Comparison of ENCODE assay signal across 16 cellular contexts in genomic region chr9:128163027-128163515, GRCh38. TPM values are rescaled to one million over a fixed set of nuclear protein-coding genes. Genes with fewer than 3 reads are reported as not detected.
DNase-seq lines count a peak whose midpoint lies in the region; ATAC-seq and TF ChIP-seq lines count a peak whose summit lies in the region.
"Had no signal": no experiment of that assay in that cellular context is flagged by ENCODE, and none has a peak within 500 bp of the region (broad histone marks: within the 10 kb centered on the region; RNA-seq: fewer than 3 reads in every experiment).

No MANE protein-coding gene starts in this region.

- peaks cover 45% of the 10 kb centered on the region for H3K36me3 ChIP-seq in RWPE2 (ENCODE audit: low read depth)

- no peaks in the 10 kb centered on the region for H3K27me3 Mint-ChIP-seq in CD4-positive, alpha-beta T cell
- H3K27me3 Mint-ChIP-seq in natural killer cell (ENCODE audit: low read depth in 2 of 2) = no peaks in the 10 kb centered on the region
- no peaks in the 10 kb centered on the region for H3K27me3 Mint-ChIP-seq in activated CD4-positive, alpha-beta memory T cell treated with anti-CD3 and anti-CD28 coated beads for 36 hours

- POLR2A ChIA-PET in CD4-positive, alpha-beta T cell (lab: Charles Lee) = no interaction called here
- POLR2A ChIA-PET in activated CD4-positive, alpha-beta memory T cell treated with anti-CD3 and anti-CD28 coated beads for 36 hours (lab: Charles Lee) = no interaction called here

- H3K9me3 ChIP-seq in CD4-positive, alpha-beta T cell (ENCODE audit: control insufficient read depth, low read length) = no peaks in the 10 kb centered on the region
- no peaks in the 10 kb centered on the region for H3K9me3 ChIP-seq in RWPE2 (ENCODE audit: severe bottlenecking)

- H3K36me3 Mint-ChIP-seq in CD4-positive, alpha-beta T cell (ENCODE audit: low read depth) = peaks cover 47% of the 10 kb centered on the region
- H3K36me3 Mint-ChIP-seq in natural killer cell = no peaks in the 10 kb centered on the region
- H3K36me3 Mint-ChIP-seq in activated CD4-positive, alpha-beta memory T cell treated with anti-CD3 and anti-CD28 coated beads for 36 hours = peaks cover 20% of the 10 kb centered on the region

- no peaks in the 10 kb centered on the region for H3K9me3 Mint-ChIP-seq in CD4-positive, alpha-beta T cell
- H3K9me3 Mint-ChIP-seq in natural killer cell = no peaks in the 10 kb centered on the region
- no peaks in the 10 kb centered on the region for H3K9me3 Mint-ChIP-seq in activated CD4-positive, alpha-beta memory T cell treated with anti-CD3 and anti-CD28 coated beads for 36 hours

- intact Hi-C loops in CD4-positive, alpha-beta T cell (cut with DNase I, micrococcal nuclease) = no loop called here
- intact Hi-C loops in natural killer cell (cut with micrococcal nuclease) = no loop called here
- intact Hi-C loops in activated CD4-positive, alpha-beta memory T cell treated with anti-CD3 and anti-CD28 coated beads for 36 hours (cut with micrococcal nuclease) = no loop called here

- no peak overlapping the region for H3K4me3 ChIP-seq in RWPE2 (ENCODE audit: severe bottlenecking)
- H3K4me3 ChIP-seq: SK-N-MC had no signal

- no peaks in the 10 kb centered on the region for H3K27me3 ChIP-seq in CD4-positive, alpha-beta T cell (ENCODE audit: control insufficient read depth, insufficient read depth, low read length)
- H3K27me3 ChIP-seq in RWPE2 (ENCODE audit: insufficient read depth, poor library complexity, severe bottlenecking) = no peaks in the 10 kb centered on the region

- peaks cover 20% of the 10 kb centered on the region for H3K4me1 Mint-ChIP-seq in CD4-positive, alpha-beta T cell (ENCODE audit: low read depth)
- H3K4me1 Mint-ChIP-seq in natural killer cell = peaks cover 15 to 22% of the 10 kb centered on the region in 2 donors
- H3K4me1 Mint-ChIP-seq in activated CD4-positive, alpha-beta memory T cell treated with anti-CD3 and anti-CD28 coated beads for 36 hours (ENCODE audit: low read depth) = peaks cover 24% of the 10 kb centered on the region

- H3K4me3 Mint-ChIP-seq in CD4-positive, alpha-beta T cell = no peak overlapping the region
- no peak overlapping the region for H3K4me3 Mint-ChIP-seq in natural killer cell
- no peak overlapping the region for H3K4me3 Mint-ChIP-seq in activated CD4-positive, alpha-beta memory T cell treated with anti-CD3 and anti-CD28 coated beads for 36 hours

- H3K27ac ChIP-seq in CD4-positive, alpha-beta T cell (ENCODE audit: low read depth, low read length) = no peak overlapping the region
- H3K27ac ChIP-seq in RWPE2 (ENCODE audit: poor library complexity, severe bottlenecking) = no peak overlapping the region
- H3K27ac ChIP-seq: C4-2B, SK-N-MC had no signal

- DNase-seq in CD4-positive, alpha-beta T cell = no peak
- peak; percentile 38 for DNase-seq in RWPE2 (ENCODE audit: low spot score)
- DNase-seq in natural killer cell = no peak
- DNase-seq in cerebellar nuclear complex (lab: John Stamatoyannopoulos, UW) = no peak
- no peak for DNase-seq in A172 (ENCODE audit: low spot score)
- no peak for DNase-seq in activated CD4-positive, alpha-beta memory T cell treated with anti-CD3 and anti-CD28 coated beads for 36 hours
- DNase-seq: Karpas-422, MM.1S, NCI-H1092 treated with DMSO at 0.1 percent for 48 hours, NCI-H1694 treated with DMSO at 0.1 percent for 48 hours, NCI-H2107, NCI-H2227 treated with DMSO at 0.1 percent for 48 hours, NCI-H524 had no signal

- CTCF ChIA-PET in CD4-positive, alpha-beta T cell (lab: Charles Lee) = interaction anchor here (1.5 kb wide), 1 partner anchor 9 kb away, joined by 4 read pairs; no protein-coding TSS in a partner anchor
- CTCF ChIA-PET in activated CD4-positive, alpha-beta memory T cell treated with anti-CD3 and anti-CD28 coated beads for 36 hours (lab: Charles Lee) = interaction anchor here (1.5 kb wide), 1 partner anchor 12 kb away, joined by 3 read pairs; no protein-coding TSS in a partner anchor

- no peak for TF ChIP-seq CTCF in CD4-positive, alpha-beta T cell (IDR thresholded peaks at IDR 0.05)
- TF ChIP-seq CTCF in RWPE2 (IDR thresholded peaks at IDR 0.05; ENCODE audit: poor library complexity, severe bottlenecking) = no peak
- no peak for TF ChIP-seq CTCF in natural killer cell (IDR thresholded peaks at IDR 0.05)

- no peak for ATAC-seq in CD4-positive, alpha-beta T cell (ENCODE audit: poor library complexity)
- ATAC-seq in RWPE2 (ENCODE audit: low read depth) (no peak), natural killer cell (no peak)
- ATAC-seq: Right ventricle myocardium inferior had no signal

- H3K27ac Mint-ChIP-seq in CD4-positive, alpha-beta T cell = peak overlapping the region; percentile 47
- peak overlapping the region; percentile 48 to 70 for H3K27ac Mint-ChIP-seq in natural killer cell
- H3K27ac Mint-ChIP-seq in activated CD4-positive, alpha-beta memory T cell treated with anti-CD3 and anti-CD28 coated beads for 36 hours = no peak overlapping the region

- no peaks in the 10 kb centered on the region for H3K4me1 ChIP-seq in RWPE2 (ENCODE audit: insufficient read depth, poor library complexity, severe bottlenecking)

RNA-seq across cellular contexts. Expression of gene BBLN, which starts 3.0 kb away (rescaled TPM):
- total RNA-seq in CD4-positive, alpha-beta T cell = 10 to 100 TPM; 53.6 to 55.9 TPM
- total RNA-seq in natural killer cell = 10 to 100 TPM; 61.8 to 74.0 (median 69.3) TPM
- 146 and 238 TPM in 2 replicates for total RNA-seq in A172 (2014; rRNA removed; shearing (Covaris generic))
- 10 to 100 TPM; 86.9 to 90.1 TPM for total RNA-seq in activated CD4-positive, alpha-beta memory T cell treated with anti-CD3 and anti-CD28 coated beads for 36 hours

RNA-seq across cellular contexts. Expression of gene LCN2, which starts 13.8 kb away (rescaled TPM):
- not detected for total RNA-seq in CD4-positive, alpha-beta T cell
- total RNA-seq in natural killer cell = under 1 TPM in 2 of 3 donors, not detected in 1; 0.82 to 0.99 TPM
- 0.14 and 1.1 TPM in 2 replicates for total RNA-seq in A172 (2014; rRNA removed; shearing (Covaris generic))
- total RNA-seq in activated CD4-positive, alpha-beta memory T cell treated with anti-CD3 and anti-CD28 coated beads for 36 hours = not detected
- total RNA-seq: Right ventricle myocardium inferior had no signal

RNA-seq across cellular contexts. Expression of gene CIZ1, which starts 28.3 kb away (rescaled TPM):
- 100 to 1,000 TPM; 106 to 107 TPM for total RNA-seq in CD4-positive, alpha-beta T cell
- total RNA-seq in natural killer cell = 100 to 1,000 TPM; 152 to 165 (median 159) TPM
- total RNA-seq in A172 (2014; rRNA removed; shearing (Covaris generic)) = 60.6 and 70.1 TPM in 2 replicates
- 100 to 1,000 TPM in 1 of 2 experiments, 10 to 100 TPM in 1; 95.4 to 105 TPM for total RNA-seq in activated CD4-positive, alpha-beta memory T cell treated with anti-CD3 and anti-CD28 coated beads for 36 hours

RNA-seq across cellular contexts. Expression of gene PTGES2, which starts 35.5 kb away (rescaled TPM):
- total RNA-seq in CD4-positive, alpha-beta T cell = 10 to 100 TPM; 43.7 to 43.8 TPM
- 10 to 100 TPM; 43.4 to 57.0 (median 53.3) TPM for total RNA-seq in natural killer cell
- 84.2 and 87.7 TPM in 2 replicates for total RNA-seq in A172 (2014; rRNA removed; shearing (Covaris generic))
- 10 to 100 TPM; 43.4 to 43.6 TPM for total RNA-seq in activated CD4-positive, alpha-beta memory T cell treated with anti-CD3 and anti-CD28 coated beads for 36 hours

RNA-seq across cellular contexts. Expression of gene DNM1, which starts 40.1 kb away (rescaled TPM):
- 1 to 10 TPM; 1.8 to 2.5 TPM for total RNA-seq in CD4-positive, alpha-beta T cell
- 1 to 10 TPM; 1.4 to 8.1 (median 2.6) TPM for total RNA-seq in natural killer cell
- total RNA-seq in A172 (2014; rRNA removed; shearing (Covaris generic)) = 16.7 and 20.6 TPM in 2 replicates
- total RNA-seq in activated CD4-positive, alpha-beta memory T cell treated with anti-CD3 and anti-CD28 coated beads for 36 hours = 1 to 10 TPM in 1 of 2 experiments, under 1 TPM in 1; 0.63 to 1.1 TPM
